Comparison of ENCODE assay signal across 13 cellular contexts in genomic region chr7:945556-946255, GRCh38. TPM values are rescaled to one million over a fixed set of nuclear protein-coding genes. Genes with fewer than 3 reads are reported as not detected.
DNase-seq lines count a peak whose midpoint lies in the region; ATAC-seq and TF ChIP-seq lines count a peak whose summit lies in the region.
"Had no signal": no experiment of that assay in that cellular context is flagged by ENCODE, and none has a peak within 500 bp of the region (broad histone marks: within the 10 kb centered on the region; RNA-seq: fewer than 3 reads in every experiment).

No MANE protein-coding gene starts in this region.

- H3K4me1 ChIP-seq in right lobe of liver (no peaks in the 10 kb centered on the region), upper lobe of left lung (peaks cover 0 to 20% (median 2%) of the 10 kb centered on the region in 4 donors)
- H3K4me1 ChIP-seq: SJSA1 had no signal

- H3K27me3 ChIP-seq in right lobe of liver = no peaks in the 10 kb centered on the region
- no peaks in the 10 kb centered on the region for H3K27me3 ChIP-seq in upper lobe of left lung

- H3K36me3 ChIP-seq in right lobe of liver = no peaks in the 10 kb centered on the region
- H3K36me3 ChIP-seq in upper lobe of left lung = no peaks in the 10 kb centered on the region
- H3K36me3 ChIP-seq: SJSA1 had no signal

- no peak overlapping the region for H3K27ac Mint-ChIP-seq in activated CD4-positive, alpha-beta T cell treated with anti-CD3 and anti-CD28 coated beads, Interleukin-2, amount 10 ng/mL, durations not matched to agents 24 days and 14 days
- no peak overlapping the region for H3K27ac Mint-ChIP-seq in type B pancreatic cell
- H3K27ac Mint-ChIP-seq: activated naive CD8-positive, alpha-beta T cell had no signal

- H3K27me3 Mint-ChIP-seq in activated CD4-positive, alpha-beta T cell treated with anti-CD3 and anti-CD28 coated beads, Interleukin-2, amount 10 ng/mL, durations not matched to agents 24 days and 14 days = peaks cover 2% of the 10 kb centered on the region
- peaks cover 14% of the 10 kb centered on the region for H3K27me3 Mint-ChIP-seq in type B pancreatic cell
- H3K27me3 Mint-ChIP-seq: activated naive CD8-positive, alpha-beta T cell had no signal

- TF ChIP-seq CTCF in right lobe of liver (IDR thresholded peaks at IDR 0.05) (no peak), upper lobe of left lung (IDR thresholded peaks at IDR 0.05) (no peak), type B pancreatic cell (conservative IDR thresholded peaks at IDR 0.05) (no peak)

- TF ChIP-seq EP300 in Ishikawa (IDR thresholded peaks at IDR 0.05; ENCODE audit: borderline replicate concordance) (peak; percentile 83), upper lobe of left lung (IDR thresholded peaks at IDR 0.05) (no peak)

- peak overlapping the region; percentile 54 for H3K27ac ChIP-seq in cingulate gyrus (ENCODE audit: low read depth, low read length)
- no peak overlapping the region for H3K27ac ChIP-seq in right lobe of liver
- H3K27ac ChIP-seq in upper lobe of left lung = peak overlapping the region; percentile 65 to 89 (median 78)
- H3K27ac ChIP-seq: SJSA1 had no signal

- WGBS in right lobe of liver (ENCODE audit: insufficient coverage, low coverage, low lambda C conversion rate, missing lambda C conversion rate) = 7% methylated on average over 3 of the region's 30 CpGs
- 62 to 65% methylated on average over 13 to 20 of the region's 30 CpGs for WGBS in upper lobe of left lung, 2 donors

- peaks cover 3% of the 10 kb centered on the region for H3K9me3 Mint-ChIP-seq in activated CD4-positive, alpha-beta T cell treated with anti-CD3 and anti-CD28 coated beads, Interleukin-2, amount 10 ng/mL, durations not matched to agents 24 days and 14 days
- H3K9me3 Mint-ChIP-seq in type B pancreatic cell = peaks cover 6% of the 10 kb centered on the region

- intact Hi-C loops in right lobe of liver (cut with DNase I) = no loop called here
- intact Hi-C loops in activated CD4-positive, alpha-beta T cell treated with anti-CD3 and anti-CD28 coated beads, Interleukin-2, amount 10 ng/mL, durations not matched to agents 24 days and 14 days (cut with micrococcal nuclease) = no loop called here

- no peak for TF ChIP-seq POLR2A in right lobe of liver (IDR thresholded peaks at IDR 0.05)
- peak in 3 of 4 donors; percentile 36 to 80 (median 38) for TF ChIP-seq POLR2A in upper lobe of left lung (IDR thresholded peaks at IDR 0.05)

- peaks cover 9% of the 10 kb centered on the region for H3K36me3 Mint-ChIP-seq in activated CD4-positive, alpha-beta T cell treated with anti-CD3 and anti-CD28 coated beads, Interleukin-2, amount 10 ng/mL, durations not matched to agents 24 days and 14 days (ENCODE audit: low read depth)
- H3K36me3 Mint-ChIP-seq in type B pancreatic cell = no peaks in the 10 kb centered on the region

- no peaks in the 10 kb centered on the region for H3K9me3 ChIP-seq in right lobe of liver
- H3K9me3 ChIP-seq in upper lobe of left lung = peaks cover 0 to 4% (median 0%) of the 10 kb centered on the region in 4 donors
- H3K9me3 ChIP-seq: SJSA1 had no signal

- H3K4me1 Mint-ChIP-seq in activated CD4-positive, alpha-beta T cell treated with anti-CD3 and anti-CD28 coated beads, Interleukin-2, amount 10 ng/mL, durations not matched to agents 24 days and 14 days = peaks cover 13% of the 10 kb centered on the region
- no peaks in the 10 kb centered on the region for H3K4me1 Mint-ChIP-seq in type B pancreatic cell (ENCODE audit: unreplicated experiment)

- H3K4me3 ChIP-seq in right lobe of liver (no peak overlapping the region), upper lobe of left lung (peak overlapping the region in 3 of 4 donors; percentile 40 to 50 (median 45))
- H3K4me3 ChIP-seq: SJSA1 had no signal

- DNase-seq in right lobe of liver (peak in 2 of 3 donors; percentile 31 to 61), upper lobe of left lung (peak; percentile 88 to 92), type B pancreatic cell (ENCODE audit: extremely low spot score, unreplicated experiment) (no peak)
- DNase-seq in activated CD4-positive, alpha-beta T cell treated with anti-CD3 and anti-CD28 coated beads, Interleukin-2, amount 10 ng/mL, durations not matched to agents 24 days and 14 days = no peak
- DNase-seq: activated CD4-positive, alpha-beta T cell treated with anti-CD3 and anti-CD28 coated beads, Interleukin-2, amount 50 U/mL, for 1 hour; DND-41; NCI-H1694 had no signal

- no peak for TF ChIP-seq RAD21 in Ishikawa (IDR thresholded peaks at IDR 0.05; ENCODE audit: low read depth)

- no peak overlapping the region for H3K4me3 Mint-ChIP-seq in activated CD4-positive, alpha-beta T cell treated with anti-CD3 and anti-CD28 coated beads, Interleukin-2, amount 10 ng/mL, durations not matched to agents 24 days and 14 days
- no peak overlapping the region for H3K4me3 Mint-ChIP-seq in type B pancreatic cell
- H3K4me3 Mint-ChIP-seq: activated naive CD8-positive, alpha-beta T cell had no signal

- peak in 3 of 4 donors; percentile 31 to 62 (median 40) for ATAC-seq in right lobe of liver
- ATAC-seq in upper lobe of left lung (ENCODE audit: low FRiP score in 2 of 2) = peak; percentile 76 to 97
- no peak for ATAC-seq in GM21390 (IDR thresholded peaks at IDR 0.05; ENCODE audit: unreplicated experiment)

TF ChIP-seq in Ishikawa, 13 proteins besides CTCF, POLR2A, EP300 and RAD21:
- TF ChIP-seq CEBPB (IDR thresholded peaks at IDR 0.05) (no peak), NFIC (IDR thresholded peaks at IDR 0.05) (peak; percentile 52), TEAD4 (IDR thresholded peaks at IDR 0.05) (peak; percentile 88), USF1 (IDR thresholded peaks at IDR 0.05) (peak; percentile 50), CREB1 (IDR thresholded peaks at IDR 0.05; ENCODE audit: low read depth) (no peak), FOXM1 (IDR thresholded peaks at IDR 0.05; ENCODE audit: borderline replicate concordance, low read depth) (peak; percentile 43; the same call in 1 of the 2 replicates), YY1 (IDR thresholded peaks at IDR 0.05; ENCODE audit: low read depth) (peak; percentile 72), TAF1 (IDR thresholded peaks at IDR 0.05; ENCODE audit: low read depth) (no peak), REST (IDR thresholded peaks at IDR 0.05; ENCODE audit: low read depth) (no peak), ZBTB7A (IDR thresholded peaks at IDR 0.05; ENCODE audit: low read depth) (peak; percentile 82), MAX (IDR thresholded peaks at IDR 0.05) (peak; percentile 63), EGR1 (IDR thresholded peaks at IDR 0.05) (0 out of 2 replicates have a peak, but pooled peaks have one; percentile 57), TCF12 (IDR thresholded peaks at IDR 0.05; ENCODE audit: low read depth) (peak; percentile 90)

RNA-seq across cellular contexts. Expression of gene ADAP1, which starts 8.8 kb away (rescaled TPM):
- total RNA-seq in right lobe of liver = 1 to 10 TPM; 1.4 to 4.2 (median 2.7) TPM
- 100 to 1,000 TPM in 1 of 6 donors, 10 to 100 TPM in 5; 31.0 to 109 (median 37.5) TPM for total RNA-seq in upper lobe of left lung
- total RNA-seq in activated CD4-positive, alpha-beta T cell treated with anti-CD3 and anti-CD28 coated beads, Interleukin-2, amount 10 ng/mL, durations not matched to agents 24 days and 14 days = 65.9 and 70.2 TPM in 2 replicates
- 15.7 and 18.1 TPM in 2 replicates for total RNA-seq in type B pancreatic cell (ENCODE audit: low replicate concordance)

RNA-seq across cellular contexts. Expression of gene COX19, which starts 29.6 kb away (rescaled TPM):
- total RNA-seq in right lobe of liver (1 to 10 TPM; 3.2 to 6.5 (median 4.0) TPM), upper lobe of left lung (10 to 100 TPM in 4 of 6 donors, 1 to 10 TPM in 2; 9.1 to 25.1 (median 11.5) TPM), type B pancreatic cell (ENCODE audit: low replicate concordance) (14.8 and 15.4 TPM in 2 replicates)
- total RNA-seq in activated CD4-positive, alpha-beta T cell treated with anti-CD3 and anti-CD28 coated beads, Interleukin-2, amount 10 ng/mL, durations not matched to agents 24 days and 14 days = 15.3 and 22.4 TPM in 2 replicates

RNA-seq across cellular contexts. Expression of gene CYP2W1, which starts 37.3 kb away (rescaled TPM):
- total RNA-seq in right lobe of liver (not detected), upper lobe of left lung (not detected), type B pancreatic cell (ENCODE audit: low replicate concordance) (13.6 and 15.3 TPM in 2 replicates)
- not detected in 2 replicates for total RNA-seq in activated CD4-positive, alpha-beta T cell treated with anti-CD3 and anti-CD28 coated beads, Interleukin-2, amount 10 ng/mL, durations not matched to agents 24 days and 14 days
- total RNA-seq: kidney epithelial cell, SJSA1 had no signal

Comparison
In these comparisons a context has a peak if more than half of its experiments do, and no peak if none do; other contexts are left out.
1. H3K27ac ChIP-seq: peak in cingulate gyrus (single experiment) and upper lobe of left lung (4 of 4); none in right lobe of liver (0 of 3).
2. DNase-seq: peak in right lobe of liver (2 of 3) and upper lobe of left lung (2 of 2); none in activated CD4-positive, alpha-beta T cell treated with anti-CD3 and anti-CD28 coated beads, Interleukin-2, amount 10 ng/mL, durations not matched to agents 24 days and 14 days (single experiment) and type B pancreatic cell (single experiment).
3. H3K4me3 ChIP-seq: peak in upper lobe of left lung (3 of 4); none in right lobe of liver (0 of 3).
4. RNA of gene CYP2W1, which starts 37.3 kb away (total RNA-seq): 13.6 to 15.3 TPM in type B pancreatic cell; not detected in upper lobe of left lung, not detected in right lobe of liver and not detected in activated CD4-positive, alpha-beta T cell treated with anti-CD3 and anti-CD28 coated beads, Interleukin-2, amount 10 ng/mL, durations not matched to agents 24 days and 14 days; every median in the first group is over 10 times any median in the second.